Comparison of ENCODE assay signal across 36 cellular contexts in the genomic region with DNA sequence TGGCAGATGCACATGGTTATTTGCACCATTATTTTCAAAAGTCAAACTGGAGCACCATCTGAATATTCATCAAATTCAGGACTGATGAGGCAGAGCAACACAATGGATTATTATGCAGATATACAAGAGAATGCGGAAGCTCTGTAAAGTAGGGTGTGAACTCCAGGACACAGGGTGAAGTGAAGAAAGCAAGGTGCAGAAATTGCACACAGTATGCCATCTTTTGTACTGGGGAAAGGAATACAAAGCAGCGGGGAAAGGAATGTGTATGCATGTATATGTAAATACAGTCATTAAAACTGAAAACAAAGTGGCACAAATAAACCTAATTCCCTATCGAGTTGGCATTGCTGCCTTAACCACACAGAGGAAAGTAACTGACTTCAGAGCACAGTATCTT. TPM values are rescaled to one million over a fixed set of nuclear protein-coding genes. Genes with fewer than 3 reads are reported as not detected.
"Had no signal": no experiment of that assay in that cellular context is flagged by ENCODE, and none has a peak within 500 bp of the region (broad histone marks: within the 10 kb centered on the region; RNA-seq: fewer than 3 reads in every experiment).

No MANE protein-coding gene starts in this region.

- H3K4me2 ChIP-seq: smooth muscle cell had no signal

- H2AFZ ChIP-seq: parathyroid adenoma had no signal

- H3K27ac Mint-ChIP-seq: mesothelial cell of epicardium; naive B cell; natural killer cell treated with Interleukin-12 subunit alpha and Interleukin-12 subunit beta and Interleukin-15 and Interleukin-18, amount 100 ng/mL, for 72 hours; stimulated activated effector memory CD8-positive, alpha-beta T cell treated with anti-CD3 and anti-CD28 coated beads, Interleukin-12 subunit alpha, Interleukin-12 subunit beta, amount 100 ng/mL, for 72 hours had no signal

- H3K36me3 ChIP-seq: esophagus squamous epithelium, heart right ventricle, left lung, prostate gland, right atrium auricular region, stomach, tibial artery, upper lobe of left lung had no signal

- H3K27ac ChIP-seq: coronary artery, esophagus squamous epithelium, heart right ventricle, left lung, parathyroid adenoma, prostate gland, right atrium auricular region, stomach, tibial artery, upper lobe of left lung had no signal

- H3K27me3 ChIP-seq: esophagus squamous epithelium, left lung, right atrium auricular region, stomach, tibial artery, upper lobe of left lung had no signal

- H3K4me1 ChIP-seq: esophagus squamous epithelium, parathyroid adenoma, prostate gland, right atrium auricular region, stomach, tibial artery had no signal

- FAIRE-seq: endothelial cell of umbilical vein had no signal

- H3K9me3 ChIP-seq: mucosa of descending colon, prostate gland had no signal

- DNase-seq: dermis blood vessel endothelial cell; effector memory CD4-positive, alpha-beta T cell; esophagus squamous epithelium; foreskin melanocyte; glutamatergic neuron; heart right ventricle; hippocampal formation; left cardiac atrium; left lung; mesenchymal stem cell; mucosa of descending colon; naive B cell; stimulated activated CD4-positive, alpha-beta T cell treated with anti-CD3 and anti-CD28 coated beads, Interleukin-12 subunit alpha, Interleukin-12 subunit beta, amount 100 ng/mL, for 4 hours; stimulated activated CD4-positive, alpha-beta T cell treated with anti-CD3 and anti-CD28 coated beads, Interleukin-1b, Interleukin-23, amount 100 ng/mL, for 48 hours; stimulated activated CD4-positive, alpha-beta T cell treated with anti-CD3 and anti-CD28 coated beads, Interleukin-4, amount 100 ng/mL, for 24 hours; stimulated activated naive CD4-positive, alpha-beta T cell treated with Interleukin-2 at 50 U/mL for 16 hours; stomach; tibial artery; upper lobe of left lung had no signal

- H3K9ac ChIP-seq: parathyroid adenoma had no signal

- H3K4me3 Mint-ChIP-seq: mesothelial cell of epicardium; naive B cell; natural killer cell treated with Interleukin-12 subunit alpha and Interleukin-12 subunit beta and Interleukin-15 and Interleukin-18, amount 100 ng/mL, for 72 hours; neural crest cell; stimulated activated effector memory CD8-positive, alpha-beta T cell treated with anti-CD3 and anti-CD28 coated beads, Interleukin-12 subunit alpha, Interleukin-12 subunit beta, amount 100 ng/mL, for 72 hours had no signal

- H3K9me3 Mint-ChIP-seq: natural killer cell treated with Interleukin-12 subunit alpha and Interleukin-12 subunit beta and Interleukin-15 and Interleukin-18, amount 100 ng/mL, for 72 hours had no signal

- H3K4me3 ChIP-seq: coronary artery, esophagus squamous epithelium, heart right ventricle, left lung, mucosa of descending colon, prostate gland, right atrium auricular region, smooth muscle cell, stomach, tibial artery, upper lobe of left lung had no signal

- H3K79me2 ChIP-seq: parathyroid adenoma had no signal

- H3K4me1 Mint-ChIP-seq: mesothelial cell of epicardium; naive B cell; stimulated activated effector memory CD8-positive, alpha-beta T cell treated with anti-CD3 and anti-CD28 coated beads, Interleukin-12 subunit alpha, Interleukin-12 subunit beta, amount 100 ng/mL, for 72 hours had no signal

- ATAC-seq: heart right ventricle; left cardiac atrium; left lung; mucosa of descending colon; natural killer cell treated with Interleukin-12 subunit alpha and Interleukin-12 subunit beta and Interleukin-15 and Interleukin-18, amount 100 ng/mL, for 72 hours; sciatic nerve; stimulated activated effector memory CD8-positive, alpha-beta T cell treated with anti-CD3 and anti-CD28 coated beads, Interleukin-12 subunit alpha, Interleukin-12 subunit beta, amount 100 ng/mL, for 72 hours had no signal

- H3K36me3 Mint-ChIP-seq: natural killer cell treated with Interleukin-12 subunit alpha and Interleukin-12 subunit beta and Interleukin-15 and Interleukin-18, amount 100 ng/mL, for 72 hours; stimulated activated effector memory CD8-positive, alpha-beta T cell treated with anti-CD3 and anti-CD28 coated beads, Interleukin-12 subunit alpha, Interleukin-12 subunit beta, amount 100 ng/mL, for 72 hours had no signal

RNA-seq across cellular contexts. Expression of a gene that starts 22.7 kb away (rescaled TPM):
- total RNA-seq: dermis blood vessel endothelial cell; endothelial cell of umbilical vein; lung microvascular endothelial cell; mesothelial cell of epicardium; natural killer cell treated with Interleukin-12 subunit alpha and Interleukin-12 subunit beta and Interleukin-15 and Interleukin-18, amount 100 ng/mL, for 72 hours; neural crest cell; osteoblast; smooth muscle cell; temporal lobe had no signal
- polyA plus RNA-seq: endothelial cell of umbilical vein, smooth muscle cell had no signal

RNA-seq across cellular contexts. Expression of a gene that starts 49.3 kb away (rescaled TPM):
- total RNA-seq: dermis blood vessel endothelial cell, endothelial cell of umbilical vein, epithelial cell of proximal tubule, esophagus squamous epithelium, heart right ventricle, lower leg skin, lung microvascular endothelial cell, mesothelial cell of epicardium, mucosa of descending colon, neural crest cell, osteoblast, smooth muscle cell, temporal lobe had no signal
- polyA plus RNA-seq: endothelial cell of umbilical vein, smooth muscle cell had no signal

RNA-seq across cellular contexts. Expression of a gene that starts 50.1 kb away (rescaled TPM):
- total RNA-seq: dermis blood vessel endothelial cell; endothelial cell of umbilical vein; epithelial cell of proximal tubule; kidney epithelial cell; lung microvascular endothelial cell; mesothelial cell of epicardium; natural killer cell treated with Interleukin-12 subunit alpha and Interleukin-12 subunit beta and Interleukin-15 and Interleukin-18, amount 100 ng/mL, for 72 hours; neural crest cell; osteoblast; smooth muscle cell; temporal lobe had no signal
- polyA plus RNA-seq: endothelial cell of umbilical vein, smooth muscle cell had no signal
